Comparison of ENCODE assay signal across 19 cellular contexts in the genomic region with DNA sequence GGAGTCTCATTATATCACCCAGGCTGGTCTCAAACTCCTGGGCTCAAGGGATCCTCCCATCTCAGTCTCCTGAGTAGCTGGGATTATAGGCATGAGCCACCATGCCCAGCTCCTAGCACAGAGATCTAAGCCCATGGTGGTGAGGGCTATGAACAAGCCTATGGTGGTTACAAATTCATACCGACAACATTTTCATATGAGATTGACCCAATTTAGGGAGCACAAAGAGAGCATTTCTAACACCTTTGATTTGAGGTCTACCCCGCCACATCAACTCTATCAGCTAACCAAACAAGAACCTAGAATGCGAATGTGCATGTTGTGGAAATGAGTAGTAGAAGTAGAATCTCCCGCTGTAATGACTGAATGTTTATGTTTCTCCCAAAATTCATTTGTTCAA. TPM values are rescaled to one million over a fixed set of nuclear protein-coding genes. Genes with fewer than 3 reads are reported as not detected.
DNase-seq lines count a peak whose midpoint lies in the region; ATAC-seq and FAIRE-seq lines count a peak whose summit lies in the region.
"Had no signal": no experiment of that assay in that cellular context is flagged by ENCODE, and none has a peak within 500 bp of the region (broad histone marks: within the 10 kb centered on the region; RNA-seq: fewer than 3 reads in every experiment).

No MANE protein-coding gene starts in this region.

- peaks cover 4 to 6% of the 10 kb centered on the region in 2 donors for H3K9me3 Mint-ChIP-seq in activated T-cell treated with anti-CD3 and anti-CD28 coated beads, Interleukin-2, amount 50 U/mL, for 72 hours
- H3K9me3 Mint-ChIP-seq in activated T-helper 1 cell treated with anti-CD3 and anti-CD28 coated beads, Interleukin-12 subunit alpha, Interleukin-12 subunit beta, Interleukin-2, Interleukin-4 antibody, amounts not matched to agents 30 ng/mL and 10 ng/mL and 1 ng/mL, durations not matched to agents 14 hours and 24 hours and 36 hours, result peaks cover 24% of the 10 kb centered on the region
- H3K9me3 Mint-ChIP-seq in effector memory CD8-positive, alpha-beta T cell, result no peaks in the 10 kb centered on the region
- H3K9me3 Mint-ChIP-seq in stimulated activated naive CD8-positive, alpha-beta T cell treated with anti-CD3 and anti-CD28 coated beads, Interleukin-15, amount 100 ng/mL, for 72 hours, result peaks cover 0 to 11% of the 10 kb centered on the region in 2 donors

- peaks cover 6 to 16% of the 10 kb centered on the region in 2 donors for H3K36me3 Mint-ChIP-seq in activated T-cell treated with anti-CD3 and anti-CD28 coated beads, Interleukin-2, amount 50 U/mL, for 72 hours (ENCODE audit: insufficient read depth in 2 of 2)
- H3K36me3 Mint-ChIP-seq in activated T-helper 1 cell treated with anti-CD3 and anti-CD28 coated beads, Interleukin-12 subunit alpha, Interleukin-12 subunit beta, Interleukin-2, Interleukin-4 antibody, amounts not matched to agents 30 ng/mL and 10 ng/mL and 1 ng/mL, durations not matched to agents 14 hours and 24 hours and 36 hours (ENCODE audit: low read depth), result peaks cover 8% of the 10 kb centered on the region
- H3K36me3 Mint-ChIP-seq in effector memory CD8-positive, alpha-beta T cell (ENCODE audit: insufficient read depth), result peaks cover 7% of the 10 kb centered on the region

- peak overlapping the region; percentile 87 for H3K27ac Mint-ChIP-seq in activated T-cell treated with anti-CD3 and anti-CD28 coated beads, Interleukin-2, amount 50 U/mL, for 72 hours
- peak overlapping the region; percentile 57 for H3K27ac Mint-ChIP-seq in activated T-helper 1 cell treated with anti-CD3 and anti-CD28 coated beads, Interleukin-12 subunit alpha, Interleukin-12 subunit beta, Interleukin-2, Interleukin-4 antibody, amounts not matched to agents 30 ng/mL and 10 ng/mL and 1 ng/mL, durations not matched to agents 14 hours and 24 hours and 36 hours
- peak overlapping the region; percentile 92 to 94 for H3K27ac Mint-ChIP-seq in effector memory CD8-positive, alpha-beta T cell
- peak overlapping the region in 1 of 2 donors; percentile 49 for H3K27ac Mint-ChIP-seq in stimulated activated naive CD8-positive, alpha-beta T cell treated with anti-CD3 and anti-CD28 coated beads, Interleukin-15, amount 100 ng/mL, for 72 hours

- H3K4me1 Mint-ChIP-seq in activated T-cell treated with anti-CD3 and anti-CD28 coated beads, Interleukin-2, amount 50 U/mL, for 72 hours (ENCODE audit: low read depth), result peaks cover 57% of the 10 kb centered on the region
- peaks cover 58% of the 10 kb centered on the region for H3K4me1 Mint-ChIP-seq in activated T-helper 1 cell treated with anti-CD3 and anti-CD28 coated beads, Interleukin-12 subunit alpha, Interleukin-12 subunit beta, Interleukin-2, Interleukin-4 antibody, amounts not matched to agents 30 ng/mL and 10 ng/mL and 1 ng/mL, durations not matched to agents 14 hours and 24 hours and 36 hours (ENCODE audit: low read depth)
- H3K4me1 Mint-ChIP-seq in effector memory CD8-positive, alpha-beta T cell (ENCODE audit: low read depth in 2 of 2), result peaks cover 59 to 65% of the 10 kb centered on the region in 2 donors
- H3K4me1 Mint-ChIP-seq in stimulated activated naive CD8-positive, alpha-beta T cell treated with anti-CD3 and anti-CD28 coated beads, Interleukin-15, amount 100 ng/mL, for 72 hours, result peaks cover 70% of the 10 kb centered on the region

- peak; percentile 65 for ATAC-seq in activated T-cell treated with anti-CD3 and anti-CD28 coated beads, Interleukin-2, amount 50 U/mL, for 72 hours (replicated peaks in 1 of 2)
- peak; percentile 97 for ATAC-seq in effector memory CD8-positive, alpha-beta T cell (replicated peaks)
- ATAC-seq in stimulated activated naive CD8-positive, alpha-beta T cell treated with anti-CD3 and anti-CD28 coated beads, Interleukin-15, amount 100 ng/mL, for 72 hours, result peak; percentile 87

- peak overlapping the region in 1 of 2 donors; percentile 53 for H3K4me3 Mint-ChIP-seq in activated T-cell treated with anti-CD3 and anti-CD28 coated beads, Interleukin-2, amount 50 U/mL, for 72 hours
- no peak overlapping the region for H3K4me3 Mint-ChIP-seq in activated T-helper 1 cell treated with anti-CD3 and anti-CD28 coated beads, Interleukin-12 subunit alpha, Interleukin-12 subunit beta, Interleukin-2, Interleukin-4 antibody, amounts not matched to agents 30 ng/mL and 10 ng/mL and 1 ng/mL, durations not matched to agents 14 hours and 24 hours and 36 hours
- peak overlapping the region; percentile 76 to 82 for H3K4me3 Mint-ChIP-seq in effector memory CD8-positive, alpha-beta T cell
- peak overlapping the region in 1 of 2 donors; percentile 5 for H3K4me3 Mint-ChIP-seq in stimulated activated naive CD8-positive, alpha-beta T cell treated with anti-CD3 and anti-CD28 coated beads, Interleukin-15, amount 100 ng/mL, for 72 hours
- H3K4me3 Mint-ChIP-seq: CD4-positive, CD25-positive, alpha-beta regulatory T cell had no signal

- FAIRE-seq in frontal cortex (lab: Jason Lieb, UNC), result no peak
- FAIRE-seq: D721Med, G401.6, GM12891 had no signal

- peak in 1 of 2 donors; percentile 17 for DNase-seq in activated T-cell treated with anti-CD3 and anti-CD28 coated beads, Interleukin-2, amount 50 U/mL, for 72 hours
- DNase-seq in activated T-cell treated with anti-CD3 and anti-CD28 coated beads, Interleukin-2, amount 50 U/mL, for 1 hour, result no peak
- DNase-seq in activated T-helper 1 cell treated with anti-CD3 and anti-CD28 coated beads, Interleukin-12 subunit alpha, Interleukin-12 subunit beta, Interleukin-2, Interleukin-4 antibody, amounts not matched to agents 30 ng/mL and 10 ng/mL and 1 ng/mL, durations not matched to agents 14 hours and 24 hours and 36 hours (ENCODE audit: low spot score), result no peak
- DNase-seq in effector memory CD8-positive, alpha-beta T cell, result peak; percentile 39 to 40 (median 40)
- peak in 1 of 2 donors; percentile 26 for DNase-seq in stimulated activated naive CD8-positive, alpha-beta T cell treated with anti-CD3 and anti-CD28 coated beads, Interleukin-15, amount 100 ng/mL, for 72 hours
- no peak for DNase-seq in pons (ENCODE audit: low spot score)
- no peak for DNase-seq in frontal cortex (ENCODE audit: low spot score in 2 of 2)
- DNase-seq in kidney glomerular epithelial cell (lab: John Stamatoyannopoulos, UW), result no peak
- DNase-seq: ACHN; CD4-positive, CD25-positive, alpha-beta regulatory T cell; DMS79 treated with DMSO at 0.1 percent for 48 hours; IMR-90; NCI-H1930; NCI-H2171 treated with DMSO at 0.1 percent for 48 hours; NCI-H526 had no signal

- intact Hi-C loops in activated T-helper 1 cell treated with anti-CD3 and anti-CD28 coated beads, Interleukin-12 subunit alpha, Interleukin-12 subunit beta, Interleukin-2, Interleukin-4 antibody, amounts not matched to agents 30 ng/mL and 10 ng/mL and 1 ng/mL, durations not matched to agents 14 hours and 24 hours and 36 hours (cut with micrococcal nuclease), result loop anchor here (5.0 kb wide), 1 partner anchor 139 kb away; the partner anchor contains the start of gene PALD1

- H3K27me3 Mint-ChIP-seq in activated T-cell treated with anti-CD3 and anti-CD28 coated beads, Interleukin-2, amount 50 U/mL, for 72 hours (ENCODE audit: low read depth), result peaks cover 7% of the 10 kb centered on the region
- H3K27me3 Mint-ChIP-seq in activated T-helper 1 cell treated with anti-CD3 and anti-CD28 coated beads, Interleukin-12 subunit alpha, Interleukin-12 subunit beta, Interleukin-2, Interleukin-4 antibody, amounts not matched to agents 30 ng/mL and 10 ng/mL and 1 ng/mL, durations not matched to agents 14 hours and 24 hours and 36 hours (ENCODE audit: insufficient read depth), result peaks cover 4% of the 10 kb centered on the region
- no peaks in the 10 kb centered on the region for H3K27me3 Mint-ChIP-seq in effector memory CD8-positive, alpha-beta T cell
- H3K27me3 Mint-ChIP-seq in stimulated activated naive CD8-positive, alpha-beta T cell treated with anti-CD3 and anti-CD28 coated beads, Interleukin-15, amount 100 ng/mL, for 72 hours, result no peaks in the 10 kb centered on the region

RNA-seq across cellular contexts. Expression of gene PRF1, which starts 14.2 kb away (rescaled TPM):
- total RNA-seq in activated T-cell treated with anti-CD3 and anti-CD28 coated beads, Interleukin-2, amount 50 U/mL, for 72 hours, result 100 to 1,000 TPM in 1 of 2 donors, 10 to 100 TPM in 1; 44.5 to 102 TPM
- total RNA-seq in activated T-helper 1 cell treated with anti-CD3 and anti-CD28 coated beads, Interleukin-12 subunit alpha, Interleukin-12 subunit beta, Interleukin-2, Interleukin-4 antibody, amounts not matched to agents 30 ng/mL and 10 ng/mL and 1 ng/mL, durations not matched to agents 14 hours and 24 hours and 36 hours, result 100 and 103 TPM in 2 replicates
- total RNA-seq in frontal cortex, result not detected
- total RNA-seq: IMR-90, LHCN-M2 had no signal

RNA-seq across cellular contexts. Expression of gene ADAMTS14, which starts 55.5 kb away (rescaled TPM):
- under 1 TPM; 0.24 to 0.37 TPM for total RNA-seq in activated T-cell treated with anti-CD3 and anti-CD28 coated beads, Interleukin-2, amount 50 U/mL, for 72 hours
- 0.21 and 0.37 TPM in 2 replicates for total RNA-seq in activated T-helper 1 cell treated with anti-CD3 and anti-CD28 coated beads, Interleukin-12 subunit alpha, Interleukin-12 subunit beta, Interleukin-2, Interleukin-4 antibody, amounts not matched to agents 30 ng/mL and 10 ng/mL and 1 ng/mL, durations not matched to agents 14 hours and 24 hours and 36 hours
- 0.41 TPM for total RNA-seq in frontal cortex
- total RNA-seq: CD4-positive, CD25-positive, alpha-beta regulatory T cell had no signal

Comparison
In these comparisons a context has a peak if more than half of its experiments do, and no peak if none do; other contexts are left out.
1. DNase-seq: peak in effector memory CD8-positive, alpha-beta T cell (3 of 3); none in activated T-cell treated with anti-CD3 and anti-CD28 coated beads, Interleukin-2, amount 50 U/mL, for 1 hour (single experiment), activated T-helper 1 cell treated with anti-CD3 and anti-CD28 coated beads, Interleukin-12 subunit alpha, Interleukin-12 subunit beta, Interleukin-2, Interleukin-4 antibody, amounts not matched to agents 30 ng/mL and 10 ng/mL and 1 ng/mL, durations not matched to agents 14 hours and 24 hours and 36 hours (single experiment), pons (single experiment), frontal cortex (0 of 2) and kidney glomerular epithelial cell (single experiment).
2. RNA of gene PRF1, which starts 14.2 kb away (total RNA-seq): 100 to 103 TPM in activated T-helper 1 cell treated with anti-CD3 and anti-CD28 coated beads, Interleukin-12 subunit alpha, Interleukin-12 subunit beta, Interleukin-2, Interleukin-4 antibody, amounts not matched to agents 30 ng/mL and 10 ng/mL and 1 ng/mL, durations not matched to agents 14 hours and 24 hours and 36 hours and 44.5 to 102 TPM in activated T-cell treated with anti-CD3 and anti-CD28 coated beads, Interleukin-2, amount 50 U/mL, for 72 hours; not detected in frontal cortex (single experiment); every median in the first group is over 10 times any median in the second.
3. Peak in every context shown above with its lines, with median percentiles within 50 percentile points of each other: ATAC-seq.